Comparison of ENCODE assay signal across 3 cellular contexts in genomic region chr14:80700601-80701000, GRCh38.
"Had no signal": no experiment of that assay in that cellular context is flagged by ENCODE, and none has a peak within 500 bp of the region (broad histone marks: within the 10 kb centered on the region; RNA-seq: fewer than 3 reads in every experiment).

No MANE protein-coding gene starts in this region.

- DNase-seq: GDM1, GF-D8 had no signal

- H3K4me3 ChIP-seq: GM12878 had no signal
